In genomic region chr16:77899416-77899815, GRCh38 we compare ENCODE assay signal across 13 cellular contexts.
"Had no signal": no experiment of that assay in that cellular context is flagged by ENCODE, and none has a peak within 500 bp of the region (broad histone marks: within the 10 kb centered on the region; RNA-seq: fewer than 3 reads in every experiment).

No MANE protein-coding gene starts in this region.

- DNase-seq: activated CD4-positive, alpha-beta T cell treated with anti-CD3 and anti-CD28 coated beads, Interleukin-2, amount 50 U/mL, for 4 hours; activated CD4-positive, CD25-positive, alpha-beta regulatory T cell treated with anti-CD3 and anti-CD28 coated beads, Interleukin-2, amount 50 U/mL, for 72 hours; activated gamma-delta T cell; effector CD4-positive, alpha-beta T cell; lower lobe of right lung; stimulated activated CD4-positive, alpha-beta T cell treated with anti-CD3 and anti-CD28 coated beads, Interleukin-4, amount 100 ng/mL, for 24 hours; stomach; T-helper 1 cell; T1000; testis; upper lobe of left lung had no signal

- H3K4me3 ChIP-seq: breast epithelium, lower lobe of right lung, smooth muscle cell, stomach, testis, upper lobe of left lung had no signal
